ENCODE assay signal across 22 cellular contexts in the genomic region with DNA sequence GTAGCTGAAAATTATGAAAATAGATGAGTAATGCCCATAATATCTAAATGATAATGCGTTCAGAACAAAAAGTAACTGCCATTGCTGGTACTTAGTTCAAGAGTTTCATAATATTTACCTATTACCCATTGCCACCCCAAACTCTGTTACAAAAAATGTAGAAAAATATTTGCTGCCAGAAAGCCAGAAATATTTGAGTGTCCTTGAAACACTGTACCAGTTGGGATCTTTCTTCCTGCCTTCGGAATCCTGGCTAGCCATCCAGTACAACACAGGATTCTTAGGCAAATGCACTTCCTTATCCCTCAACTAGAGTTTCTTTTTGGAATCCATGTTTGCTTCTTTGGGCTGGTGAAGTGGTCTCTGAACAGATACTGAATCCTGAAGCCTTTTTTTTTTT. TPM values are rescaled to one million over a fixed set of nuclear protein-coding genes. Genes with fewer than 3 reads are reported as not detected.
DNase-seq lines count a peak whose midpoint lies in the region; ATAC-seq, FAIRE-seq and TF ChIP-seq lines count a peak whose summit lies in the region.
"Had no signal": no experiment of that assay in that cellular context is flagged by ENCODE, and none has a peak within 500 bp of the region (broad histone marks: within the 10 kb centered on the region; RNA-seq: fewer than 3 reads in every experiment).

No MANE protein-coding gene starts in this region.

- no peak for FAIRE-seq in HepG2 (lab: Jason Lieb, UNC)
- FAIRE-seq: G401.6 had no signal

- peak overlapping the region; percentile 19 for H3K4me2 ChIP-seq in HepG2 (ENCODE audit: low read depth, low read length)
- H3K4me2 ChIP-seq: BLaER1 had no signal

- DNase-seq in HepG2 (ENCODE audit: low spot score) (peak; percentile 45), right lobe of liver (no peak), body of pancreas (no peak), cerebellar nuclear complex (lab: John Stamatoyannopoulos, UW) (no peak), OCI-M2 (lab: John Stamatoyannopoulos, UW; ENCODE audit: unreplicated experiment) (no peak)
- no peak for DNase-seq in effector CD4-positive, alpha-beta T cell
- DNase-seq: CD4-positive, CD25-positive, alpha-beta regulatory T cell; COR-L47; DMS53; HCEC 1CT; NCI-H1048; NCI-H1417; NCI-H1694; NCI-H2029 treated with DMSO at 0.1 percent for 48 hours; NCI-H526 treated with DMSO at 0.1 percent for 48 hours; RPMI8226; SHP77; SW 1271 had no signal

- TF ChIP-seq EP300 in HepG2 (IDR thresholded peaks at IDR 0.05; ENCODE audit: low read depth in 2 of 2, low read length in 2 of 2) (0 out of 4 replicates have a peak, but pooled peaks of 1 of the 2 experiments have one; percentile 10), HepG2 (CRISPR knock-in tag; IDR thresholded peaks at IDR 0.05; ENCODE audit: borderline replicate concordance) (no peak)

- peaks cover 50% of the 10 kb centered on the region for H4K20me1 ChIP-seq in HepG2 (ENCODE audit: insufficient read depth, low read length)

- in situ Hi-C loops in HepG2 (cut with HindIII; ENCODE audit: extremely low pct_ligation_motif_present, low pct_unique_long_range_greater_than_20kb): no loop called here

- intact Hi-C loops in HepG2 (cut with micrococcal nuclease; ENCODE audit: unreplicated experiment) (loop anchor here (5.0 kb wide), 1 partner anchor 44 kb away; no protein-coding TSS in a partner anchor), right lobe of liver (cut with DNase I) (no loop called here), body of pancreas (cut with DNase I) (no loop called here)

- TF ChIP-seq RAD21 in HepG2 (CRISPR knock-in tag; IDR thresholded peaks at IDR 0.05): no peak

- CTCF ChIA-PET in HepG2 (lab: Yijun Ruan, JAX; ENCODE audit: low intra/inter-chr PET ratio, low total read pairs): no interaction called here

- no peak overlapping the region for H3K4me3 ChIP-seq in HepG2 (replicated peaks in 1 of 3; ENCODE audit: insufficient read depth in 1 of 3, low read depth in 2 of 3, low read length in 3 of 3)
- no peak overlapping the region for H3K4me3 ChIP-seq in right lobe of liver
- no peak overlapping the region for H3K4me3 ChIP-seq in body of pancreas
- H3K4me3 ChIP-seq in subcutaneous abdominal adipose tissue (ENCODE audit: low read depth in 1 of 5, low read length in 5 of 5): no peak overlapping the region
- H3K4me3 ChIP-seq: BLaER1 had no signal

- H3K79me2 ChIP-seq in HepG2 (ENCODE audit: insufficient read depth, low read length): peaks cover 96% of the 10 kb centered on the region

- POLR2A ChIA-PET in HepG2 (lab: Yijun Ruan, JAX): no interaction called here

- no peak overlapping the region for H2AFZ ChIP-seq in HepG2 (ENCODE audit: low read length)

- H3K9me3 ChIP-seq in HepG2 (ENCODE audit: low read length) (peaks cover 8% of the 10 kb centered on the region), right lobe of liver (no peaks in the 10 kb centered on the region), body of pancreas (no peaks in the 10 kb centered on the region), subcutaneous abdominal adipose tissue (ENCODE audit: control insufficient read depth in 5 of 5, low read length in 5 of 5) (peaks cover 0 to 6% (median 0%) of the 10 kb centered on the region in 5 donors)

- 55% methylated on average over 2 of the region's 2 CpGs for WGBS in HepG2 (ENCODE audit: low lambda C conversion rate)
- WGBS in right lobe of liver (ENCODE audit: insufficient coverage, low coverage, low lambda C conversion rate, missing lambda C conversion rate): 31% methylated on average over 2 of the region's 2 CpGs
- 42 to 51% methylated on average over 2 of the region's 2 CpGs for WGBS in body of pancreas, 2 donors

- no peak overlapping the region for H3K27ac ChIP-seq in HepG2 (ENCODE audit: extremely low read length, insufficient read depth, low read length)
- H3K27ac ChIP-seq in right lobe of liver: no peak overlapping the region
- peak overlapping the region in 2 of 4 donors; percentile 11 to 14 for H3K27ac ChIP-seq in body of pancreas
- peak overlapping the region; percentile 6 for H3K27ac ChIP-seq in subcutaneous abdominal adipose tissue (ENCODE audit: low read depth, low read length)
- H3K27ac ChIP-seq: 22Rv1, BLaER1 had no signal

- no TSS peak for BruUV-seq in HepG2 (replicated peaks; lab: Mats Ljungman, UMichigan)

- no peaks in the 10 kb centered on the region for H3K27me3 ChIP-seq in HepG2 (ENCODE audit: control insufficient read depth in 1 of 2, insufficient read depth in 2 of 2, low read length in 2 of 2)
- no peaks in the 10 kb centered on the region for H3K27me3 ChIP-seq in right lobe of liver
- no peaks in the 10 kb centered on the region for H3K27me3 ChIP-seq in body of pancreas
- H3K27me3 ChIP-seq in subcutaneous abdominal adipose tissue (ENCODE audit: control insufficient read depth in 5 of 5, insufficient read depth in 4 of 5, low read length in 5 of 5): no peaks in the 10 kb centered on the region
- H3K27me3 ChIP-seq: BLaER1 had no signal

- TF ChIP-seq POLR2A in HepG2 (IDR thresholded peaks at IDR 0.05; ENCODE audit: insufficient read depth in 1 of 2, low read depth in 2 of 2, low read length in 2 of 2) (no peak), right lobe of liver (IDR thresholded peaks at IDR 0.05) (no peak), body of pancreas (IDR thresholded peaks at IDR 0.05) (no peak)

- H3K36me3 ChIP-seq in HepG2 (replicated peaks in 1 of 2; ENCODE audit: control insufficient read depth in 1 of 2, insufficient read depth in 2 of 2, low read length in 2 of 2) (no peaks in the 10 kb centered on the region), right lobe of liver (no peaks in the 10 kb centered on the region), body of pancreas (replicated peaks in 1 of 2; ENCODE audit: insufficient read depth in 1 of 2, low read depth in 2 of 2) (no peaks in the 10 kb centered on the region), subcutaneous abdominal adipose tissue (ENCODE audit: control insufficient read depth in 5 of 5, insufficient read depth in 5 of 5, low read length in 5 of 5) (no peaks in the 10 kb centered on the region)

- H3K9ac ChIP-seq in HepG2 (ENCODE audit: insufficient read depth, low read depth, low read length) (no peak overlapping the region), subcutaneous abdominal adipose tissue (ENCODE audit: low read length in 5 of 5) (no peak overlapping the region)
- H3K9ac ChIP-seq: BLaER1 had no signal

- H3K4me1 ChIP-seq in HepG2 (ENCODE audit: insufficient read depth, low read length) (peaks cover 57% of the 10 kb centered on the region), right lobe of liver (peaks cover 0 to 6% (median 2%) of the 10 kb centered on the region in 4 donors), body of pancreas (peaks cover 40% of the 10 kb centered on the region), subcutaneous abdominal adipose tissue (ENCODE audit: control insufficient read depth in 5 of 5, insufficient read depth in 5 of 5, low read length in 5 of 5) (peaks cover 0 to 32% (median 25%) of the 10 kb centered on the region in 5 donors)
- H3K4me1 ChIP-seq: BLaER1 had no signal

- peak; percentile 68 for ATAC-seq in HepG2
- ATAC-seq in right lobe of liver: no peak
- peak; percentile 27 for ATAC-seq in body of pancreas

- TF ChIP-seq CTCF in HepG2 (CRISPR knock-in tag; IDR thresholded peaks at IDR 0.05) (no peak), right lobe of liver (IDR thresholded peaks at IDR 0.05) (no peak), body of pancreas (IDR thresholded peaks at IDR 0.05) (no peak)

TF ChIP-seq in HepG2, 621 proteins besides CTCF, POLR2A, EP300 and RAD21 (continues in another document):
- no peak for TF ChIP-seq NR2F6 (IDR thresholded peaks at IDR 0.05)
- TF ChIP-seq NR2F6 (CRISPR knock-in tag; IDR thresholded peaks at IDR 0.05): no peak
- no peak for TF ChIP-seq ZNF674 (CRISPR knock-in tag; IDR thresholded peaks at IDR 0.05; ENCODE audit: low read depth)
- peak; percentile 41; the same call in 1 of the 2 replicates for TF ChIP-seq SOX5 (CRISPR knock-in tag; IDR thresholded peaks at IDR 0.05; ENCODE audit: borderline replicate concordance)

RNA-seq across cellular contexts. Expression of a gene that starts 9.4 kb away (rescaled TPM):
- total RNA-seq in HepG2 (2016; rRNA removed; fragmentation: Illumina TruSeq; extraction: Trizol) (17.6 and 27.6 TPM in 2 replicates), right lobe of liver (1 to 10 TPM; 5.1 to 8.2 (median 6.3) TPM), body of pancreas (10 to 100 TPM; 11.5 to 17.9 TPM)
- total RNA-seq in HepG2 (2016; cell fraction: cytosol; rRNA removed; fragmentation: Illumina TruSeq; extraction: Trizol; ENCODE audit: low read depth): 2.0 and 2.7 TPM in 2 replicates
- total RNA-seq in HepG2 (2016; cell fraction: insoluble cytoplasmic fraction; rRNA removed; fragmentation: Illumina TruSeq; extraction: Trizol): 18.1 and 27.9 TPM in 2 replicates
- 11.9 and 12.4 TPM in 2 replicates for total RNA-seq in HepG2 (2016; cell fraction: membrane; rRNA removed; fragmentation: Illumina TruSeq; extraction: Trizol)
- total RNA-seq in HepG2 (2016; cell fraction: nucleus; rRNA removed; fragmentation: Illumina TruSeq; extraction: Trizol): 25.5 and 27.6 TPM in 2 replicates
- polyA plus RNA-seq in HepG2 (2011; rRNA removed): 11.8 and 14.8 TPM in 2 replicates
- polyA plus RNA-seq in HepG2 (2011; cell fraction: cytosol; rRNA removed): 7.2 and 9.3 TPM in 2 replicates
- polyA plus RNA-seq in HepG2 (2011; cell fraction: nucleus; rRNA removed): 9.0 and 9.5 TPM in 2 replicates
- polyA plus RNA-seq in HepG2 (2012): 13.8 and 14.6 TPM in 2 replicates
- polyA plus RNA-seq in HepG2 (2016; cell fraction: cytosol; fragmentation: Illumina TruSeq; extraction: Trizol; ENCODE audit: low read depth): 1.1 and 1.4 TPM in 2 replicates
- 22.5 and 24.5 TPM in 2 replicates for polyA plus RNA-seq in HepG2 (2016; cell fraction: insoluble cytoplasmic fraction; fragmentation: Illumina TruSeq; extraction: Trizol; ENCODE audit: low read depth)
- polyA plus RNA-seq in HepG2 (2016; cell fraction: membrane; fragmentation: Illumina TruSeq; extraction: Trizol; ENCODE audit: low read depth): 6.5 and 7.3 TPM in 2 replicates
- 18.1 and 19.5 TPM in 2 replicates for polyA plus RNA-seq in HepG2 (2016; cell fraction: nucleus; fragmentation: Illumina TruSeq; extraction: Trizol; ENCODE audit: insufficient read depth, low read depth)
- polyA minus RNA-seq in HepG2 (2011; rRNA and poly(A)+ RNA removed; ENCODE audit: low replicate concordance): 14.3 and 32.7 TPM in 2 replicates
- 18.6 and 19.3 TPM in 2 replicates for polyA minus RNA-seq in HepG2 (2011; cell fraction: cytosol; rRNA and poly(A)+ RNA removed)
- 74.9 and 75.8 TPM in 2 replicates for polyA minus RNA-seq in HepG2 (2011; cell fraction: nucleus; rRNA and poly(A)+ RNA removed)

Comparison
In these comparisons a context has a peak if more than half of its experiments do, and no peak if none do; other contexts are left out.
1. ATAC-seq: peak in HepG2 (single experiment) and body of pancreas (single experiment); none in right lobe of liver (0 of 4).